In the genomic region with DNA sequence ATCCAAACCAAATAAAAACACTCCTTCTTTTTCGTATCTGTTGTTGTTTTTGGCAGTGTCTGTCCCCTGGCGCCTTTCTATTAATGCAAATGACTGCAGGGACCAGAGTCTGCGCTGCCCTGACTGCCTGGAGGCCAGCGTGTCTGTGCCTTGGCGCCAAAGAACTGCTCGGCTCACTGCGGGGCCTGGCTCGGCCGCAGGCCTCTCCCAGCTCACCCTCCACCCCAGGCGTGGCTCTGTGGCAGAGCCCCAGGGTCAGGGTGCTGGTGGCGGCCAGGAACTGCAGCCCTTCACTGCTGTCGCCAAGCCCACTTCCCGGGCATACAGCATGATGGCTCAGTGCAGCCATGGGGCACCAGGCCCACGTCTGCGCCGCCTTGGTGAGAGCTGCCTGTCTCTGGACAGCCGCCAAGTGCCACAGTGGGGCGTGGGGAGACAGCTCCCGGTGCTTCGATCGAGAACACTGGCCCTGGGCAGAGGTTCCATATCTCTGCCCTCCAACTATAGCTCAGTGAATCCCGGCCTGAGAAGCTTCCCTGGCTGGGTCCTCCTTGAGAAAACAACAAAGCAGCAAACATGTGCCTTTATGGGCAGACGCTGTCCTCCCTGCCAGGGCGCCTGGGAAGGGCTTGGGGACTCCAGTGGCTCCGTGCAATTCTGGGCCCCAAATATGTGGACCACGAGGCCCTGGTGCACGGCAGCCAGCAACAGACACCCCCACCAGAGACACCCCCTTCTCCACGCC, we compare ENCODE assay signal across 15 cellular contexts. TPM values are rescaled to one million over a fixed set of nuclear protein-coding genes. Genes with fewer than 3 reads are reported as not detected.
A peak's percentile ranks its signal among the peaks of the same experiment; 100 is the strongest.
DNase-seq lines count a peak whose midpoint lies in the region; ATAC-seq and TF ChIP-seq lines count a peak whose summit lies in the region.
"Had no signal": no experiment of that assay in that cellular context is flagged by ENCODE, and none has a peak within 500 bp of the region (broad histone marks: within the 10 kb centered on the region; RNA-seq: fewer than 3 reads in every experiment).

No MANE protein-coding gene starts in this region.

- POLR2A ChIA-PET in MCF 10A (lab: Yijun Ruan, JAX) = interaction anchor here (1.1 kb wide), 1 partner anchor 12 kb away, joined by 3 read pairs; no protein-coding TSS in a partner anchor

- DNase-seq in breast epithelium (ENCODE audit: low spot score in 2 of 2) (peak in 1 of 2 donors; percentile 57), MCF 10A (ENCODE audit: unreplicated experiment) (no peak), T1000 (lab: John Stamatoyannopoulos, UW) (no peak), SKM-1 treated with dmso at 0.1 percent for 144 hours (lab: John Stamatoyannopoulos, UW; ENCODE audit: unreplicated experiment) (no peak)
- no peak for DNase-seq in stimulated activated CD4-positive, alpha-beta T cell treated with anti-CD3 and anti-CD28 coated beads, Interleukin-1b, Interleukin-23, amount 100 ng/mL, for 48 hours
- DNase-seq in activated CD4-positive, alpha-beta T cell treated with anti-CD3 and anti-CD28 coated beads for 1 hour = no peak
- DNase-seq: activated CD4-positive, CD25-positive, alpha-beta regulatory T cell; cerebellar nuclear complex; NCI-H2171 treated with DMSO at 0.1 percent for 48 hours; SHP77 had no signal

- TF ChIP-seq CTCF in breast epithelium (IDR thresholded peaks at IDR 0.05) = no peak
- no peak for TF ChIP-seq CTCF in MCF 10A (IDR thresholded peaks at IDR 0.05; ENCODE audit: unreplicated experiment)

- no TSS peak for BruUV-seq in MCF 10A (replicated peaks; lab: Mats Ljungman, UMichigan)

- ATAC-seq in esophagus mucosa = peak; percentile 34
- ATAC-seq: activated T-helper 17 cell treated with anti-CD3 and anti-CD28 coated beads, Interleukin-2, amount 50 U/mL, for 72 hours had no signal

- H3K36me3 ChIP-seq in breast epithelium (no peaks in the 10 kb centered on the region), mucosa of stomach (ENCODE audit: control insufficient read depth, insufficient read depth, low read length) (peaks cover 13% of the 10 kb centered on the region)

- peaks cover 46% of the 10 kb centered on the region for H3K36me3 Mint-ChIP-seq in MCF 10A (ENCODE audit: insufficient read depth, unreplicated experiment)

- H3K27me3 Mint-ChIP-seq in MCF 10A (ENCODE audit: insufficient read depth, unreplicated experiment) = no peaks in the 10 kb centered on the region
- H3K27me3 Mint-ChIP-seq: activated T-helper 17 cell treated with anti-CD3 and anti-CD28 coated beads, Interleukin-2, amount 50 U/mL, for 72 hours had no signal

- H3K27ac ChIP-seq in breast epithelium = peak overlapping the region; percentile 42 to 43

- no peaks in the 10 kb centered on the region for H3K4me1 Mint-ChIP-seq in MCF 10A (ENCODE audit: insufficient read depth, unreplicated experiment)
- H3K4me1 Mint-ChIP-seq: activated T-helper 17 cell treated with anti-CD3 and anti-CD28 coated beads, Interleukin-2, amount 50 U/mL, for 72 hours; mesothelial cell of epicardium had no signal

- no peak for TF ChIP-seq POLR2A in breast epithelium (IDR thresholded peaks at IDR 0.05)

- CTCF ChIA-PET in MCF 10A (lab: Yijun Ruan, JAX) = no interaction called here

- H3K9me3 Mint-ChIP-seq in MCF 10A (ENCODE audit: unreplicated experiment) = no peaks in the 10 kb centered on the region
- H3K9me3 Mint-ChIP-seq: activated T-helper 17 cell treated with anti-CD3 and anti-CD28 coated beads, Interleukin-2, amount 50 U/mL, for 72 hours; mesothelial cell of epicardium had no signal

- no peak overlapping the region for H3K27ac Mint-ChIP-seq in MCF 10A (ENCODE audit: low read depth, unreplicated experiment)
- H3K27ac Mint-ChIP-seq: activated T-helper 17 cell treated with anti-CD3 and anti-CD28 coated beads, Interleukin-2, amount 50 U/mL, for 72 hours; mesothelial cell of epicardium had no signal

- peaks cover 0 to 28% of the 10 kb centered on the region in 2 donors for H3K4me1 ChIP-seq in breast epithelium
- H3K4me1 ChIP-seq in mucosa of stomach (ENCODE audit: control insufficient read depth, insufficient read depth, low read length) = peaks cover 89% of the 10 kb centered on the region

- intact Hi-C loops in breast epithelium (cut with DNase I; ENCODE audit: low total_unique reads) = no loop called here
- intact Hi-C loops in MCF 10A (cut with micrococcal nuclease) = no loop called here

- no peaks in the 10 kb centered on the region for H3K9me3 ChIP-seq in breast epithelium
- no peaks in the 10 kb centered on the region for H3K9me3 ChIP-seq in mucosa of stomach (ENCODE audit: control insufficient read depth, low read length)

- H3K4me3 ChIP-seq in breast epithelium (no peak overlapping the region), mucosa of stomach (ENCODE audit: low read length) (no peak overlapping the region)
- H3K4me3 ChIP-seq: skin epidermis had no signal

- H3K4me3 Mint-ChIP-seq in MCF 10A (ENCODE audit: unreplicated experiment) = no peak overlapping the region
- H3K4me3 Mint-ChIP-seq: activated T-helper 17 cell treated with anti-CD3 and anti-CD28 coated beads, Interleukin-2, amount 50 U/mL, for 72 hours; mesothelial cell of epicardium had no signal

- H3K9ac ChIP-seq in mucosa of stomach (ENCODE audit: low read length) = peak overlapping the region; percentile 33

- no peaks in the 10 kb centered on the region for H3K27me3 ChIP-seq in breast epithelium
- no peaks in the 10 kb centered on the region for H3K27me3 ChIP-seq in mucosa of stomach (ENCODE audit: control insufficient read depth, insufficient read depth, low read length)

RNA-seq across cellular contexts. Expression of gene CANT1, which starts 11.1 kb away (rescaled TPM):
- total RNA-seq in breast epithelium = 10 to 100 TPM; 26.1 to 48.1 (median 41.0) TPM
- total RNA-seq in MCF 10A (2022) = 62.5 and 65.1 TPM in 2 replicates
- 55.5 TPM for total RNA-seq in esophagus mucosa

RNA-seq across cellular contexts. Expression of gene LGALS3BP, which starts 18.8 kb away (rescaled TPM):
- total RNA-seq in breast epithelium (100 to 1,000 TPM; 192 to 532 (median 206) TPM), MCF 10A (2022) (56.7 and 58.0 TPM in 2 replicates), esophagus mucosa (193 TPM)

RNA-seq across cellular contexts. Expression of gene C1QTNF1, which starts 25.5 kb away (rescaled TPM):
- total RNA-seq in breast epithelium = 100 to 1,000 TPM in 1 of 3 donors, 10 to 100 TPM in 2; 54.0 to 326 (median 61.9) TPM
- total RNA-seq in MCF 10A (2022) = 3.0 and 3.3 TPM in 2 replicates
- 4.1 TPM for total RNA-seq in esophagus mucosa
- total RNA-seq: activated T-helper 17 cell treated with anti-CD3 and anti-CD28 coated beads, Interleukin-2, amount 50 U/mL, for 72 hours had no signal

Comparison
In these comparisons a context has a peak if more than half of its experiments do, and no peak if none do; other contexts are left out.
1. RNA of gene C1QTNF1, which starts 25.5 kb away (total RNA-seq): 54.0 to 326 TPM in breast epithelium; 4.1 TPM in esophagus mucosa (single experiment) and 3.0 to 3.3 TPM in MCF 10A; every median in the first group is over 10 times any median in the second.